ENCODE assay signal across 1 cellular context in the genomic region with DNA sequence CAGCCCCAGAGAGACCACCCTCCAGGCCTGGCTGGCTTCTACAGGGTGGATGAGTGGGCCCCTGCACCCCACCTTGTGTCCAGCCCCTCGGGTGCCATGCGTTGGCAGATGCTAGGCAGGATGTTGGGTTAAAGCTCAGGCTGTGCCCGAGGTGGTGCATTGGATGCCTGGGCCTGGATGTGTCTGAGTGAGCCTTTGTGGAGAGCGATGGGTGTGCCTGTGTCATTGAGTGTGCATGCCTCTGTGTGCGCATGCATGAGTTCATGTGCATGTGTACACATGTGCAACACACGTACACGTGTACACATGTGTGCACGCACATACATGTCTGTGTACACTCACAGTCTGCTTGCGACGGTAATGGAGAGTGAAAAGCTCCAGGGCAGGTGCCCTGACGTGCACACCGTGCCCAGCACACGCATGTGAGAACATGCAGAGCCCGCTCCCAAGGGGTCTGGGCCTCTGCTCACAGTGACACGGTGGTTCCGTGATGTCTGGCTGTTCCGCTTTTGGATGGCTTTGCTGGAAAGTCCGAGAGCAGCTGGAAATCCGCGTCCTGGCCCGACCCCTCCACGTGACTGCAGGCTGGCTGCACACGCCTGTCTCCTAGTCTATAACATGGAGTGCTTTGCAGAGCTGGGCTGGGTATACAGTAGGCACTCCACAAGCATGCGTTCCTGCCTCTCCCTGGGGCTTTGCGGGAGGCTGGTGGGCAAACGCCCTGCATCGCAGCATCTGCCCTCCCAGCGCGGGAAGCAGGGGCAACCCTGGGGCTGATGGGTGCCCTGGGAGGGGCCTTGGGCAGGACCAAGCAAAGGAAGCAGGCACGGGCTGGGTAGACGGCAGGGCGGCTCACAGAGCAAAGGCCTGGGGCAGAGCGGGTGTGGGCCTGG.
TF ChIP-seq lines count a peak whose summit lies in the region.

No MANE protein-coding gene starts in this region.

TF ChIP-seq in H1, 55 proteins besides CTCF, POLR2A, EP300 and RAD21:
- TF ChIP-seq EZH2 (IDR thresholded peaks at IDR 0.05; ENCODE audit: low read depth, low read length, severe bottlenecking), result no peak
- TF ChIP-seq BCL11A (IDR thresholded peaks at IDR 0.05; ENCODE audit: low read depth in 2 of 2, low read length in 2 of 2), result no peak
- TF ChIP-seq ZNF274 (IDR thresholded peaks at IDR 0.05; ENCODE audit: borderline replicate concordance, extremely low read depth, low read length), result no peak
- no peak for TF ChIP-seq KDM4A (IDR thresholded peaks at IDR 0.05; ENCODE audit: low read depth, low read length, severe bottlenecking)
- TF ChIP-seq RBBP5 (IDR thresholded peaks at IDR 0.05; ENCODE audit: borderline replicate concordance, low read depth, low read length), result no peak
TF ChIP-seq in H1: peak in this region for 0.
